Comparison of ENCODE assay signal across 1 cellular context in the genomic region with DNA sequence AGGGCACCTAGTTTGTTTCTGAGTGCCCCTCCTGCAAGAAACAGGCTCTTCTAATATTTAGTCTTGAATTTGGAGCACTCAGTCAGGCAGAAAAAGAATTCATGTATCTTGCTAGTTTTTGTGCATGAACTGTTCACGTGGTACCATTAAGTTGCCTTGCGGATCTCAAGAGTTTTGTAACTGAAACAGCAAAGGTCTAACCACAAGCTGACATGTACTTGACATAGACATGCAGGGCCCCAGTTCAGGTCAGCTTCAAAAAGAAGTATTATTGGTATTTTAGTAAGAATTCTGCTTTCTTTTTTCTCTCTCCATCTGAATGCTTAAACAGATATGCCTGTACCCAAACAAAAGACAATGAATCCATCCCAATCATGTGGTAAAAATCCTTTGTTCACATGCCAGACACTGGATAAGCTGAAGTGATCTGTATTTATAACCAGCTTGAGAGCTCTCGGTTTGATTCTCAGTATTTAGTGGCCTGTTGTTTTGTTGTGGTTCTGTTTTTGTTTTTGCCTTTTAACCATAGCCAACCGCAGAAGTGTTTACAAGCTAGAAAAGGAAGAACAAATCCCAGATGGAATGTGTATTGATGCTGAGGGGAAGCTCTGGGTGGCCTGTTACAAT.
TF ChIP-seq lines count a peak whose summit lies in the region.

No MANE protein-coding gene starts in this region.

TF ChIP-seq in HepG2, 621 proteins besides CTCF, POLR2A, EP300 and RAD21 (continued from another document):
- TF ChIP-seq, protein P1, sequence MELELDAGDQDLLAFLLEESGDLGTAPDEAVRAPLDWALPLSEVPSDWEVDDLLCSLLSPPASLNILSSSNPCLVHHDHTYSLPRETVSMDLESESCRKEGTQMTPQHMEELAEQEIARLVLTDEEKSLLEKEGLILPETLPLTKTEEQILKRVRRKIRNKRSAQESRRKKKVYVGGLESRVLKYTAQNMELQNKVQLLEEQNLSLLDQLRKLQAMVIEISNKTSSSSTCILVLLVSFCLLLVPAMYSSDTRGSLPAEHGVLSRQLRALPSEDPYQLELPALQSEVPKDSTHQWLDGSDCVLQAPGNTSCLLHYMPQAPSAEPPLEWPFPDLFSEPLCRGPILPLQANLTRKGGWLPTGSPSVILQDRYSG (CRISPR knock-in tag; IDR thresholded peaks at IDR 0.05) = no peak
- no peak for TF ChIP-seq PHB2 (IDR thresholded peaks at IDR 0.05; ENCODE audit: partially characterized antibody)
- TF ChIP-seq RARA (CRISPR knock-in tag; IDR thresholded peaks at IDR 0.05) = peak; percentile 65
- no peak for TF ChIP-seq YY1 (IDR thresholded peaks at IDR 0.05; ENCODE audit: insufficient read depth, insufficient replicate concordance, low read depth, low read length)
